In genomic region chr17:38554430-38555350, GRCh38 we compare ENCODE assay signal across 10 cellular contexts. TPM values are rescaled to one million over a fixed set of nuclear protein-coding genes. Genes with fewer than 3 reads are reported as not detected.
A peak's percentile ranks its signal among the peaks of the same experiment; 100 is the strongest.
DNase-seq lines count a peak whose midpoint lies in the region; ATAC-seq, FAIRE-seq and TF ChIP-seq lines count a peak whose summit lies in the region.
"Had no signal": no experiment of that assay in that cellular context is flagged by ENCODE, and none has a peak within 500 bp of the region (broad histone marks: within the 10 kb centered on the region; RNA-seq: fewer than 3 reads in every experiment).

No MANE protein-coding gene starts in this region.

- H3K9me1 ChIP-seq in IMR-90 (ENCODE audit: insufficient read depth, low read length) = 0 out of 2 replicates have a peak, but pooled peaks cover 2% of the 10 kb centered on the region

- POLR2A ChIA-PET in IMR-90 (lab: Charles Lee; ENCODE audit: unreplicated experiment) = no interaction called here

- no TSS peak for BruUV-seq in IMR-90 (replicated peaks; lab: Mats Ljungman, UMichigan)

- H3K4me3 Mint-ChIP-seq in astrocyte (ENCODE audit: unreplicated experiment) = no peak overlapping the region
- no peak overlapping the region for H3K4me3 Mint-ChIP-seq in T-helper 17 cell
- H3K4me3 Mint-ChIP-seq in glutamatergic neuron (ENCODE audit: unreplicated experiment) = no peak overlapping the region
- H3K4me3 Mint-ChIP-seq: T-cell had no signal

- dilution Hi-C loops in IMR-90 (cut with HindIII; ENCODE audit: low sequenced_read_pairs, unreplicated experiment) = no loop called here

- no peak overlapping the region for H3K9ac ChIP-seq in IMR-90 (ENCODE audit: low read depth, low read length)
- H3K9ac ChIP-seq in astrocyte (ENCODE audit: low read length) = no peak overlapping the region

- H2BK20ac ChIP-seq in IMR-90 (ENCODE audit: low read depth, low read length) = no peak overlapping the region

- no peak for TF ChIP-seq POLR2A in IMR-90 (IDR thresholded peaks at IDR 0.05; ENCODE audit: low read depth, low read length)

- H3K23ac ChIP-seq in IMR-90 (ENCODE audit: low read depth, low read length) = no peak overlapping the region

- no peak overlapping the region for H2BK15ac ChIP-seq in IMR-90 (ENCODE audit: low read depth, low read length)

- DNase-seq in IMR-90 = peak; percentile 14
- DNase-seq in NCI-H2171 treated with DMSO at 0.1 percent for 48 hours (lab: John Stamatoyannopoulos, UW) = peak; percentile 84
- peak; percentile 52 for DNase-seq in astrocyte (ENCODE audit: low read depth)
- peak; percentile 4 for DNase-seq in kidney glomerular epithelial cell (lab: John Stamatoyannopoulos, UW)
- no peak for DNase-seq in T-helper 17 cell
- DNase-seq in glutamatergic neuron = no peak
- no peak for DNase-seq in sciatic nerve (ENCODE audit: low spot score)
- DNase-seq: erythroblast, T-cell had no signal

- H3K4me3 ChIP-seq in IMR-90 (ENCODE audit: insufficient read depth, low read depth, low read length) (no peak overlapping the region), astrocyte (ENCODE audit: insufficient read depth, low read depth, low read length) (no peak overlapping the region)

- H3K4me1 ChIP-seq in IMR-90 (ENCODE audit: control insufficient read depth, insufficient read depth, low read length) (peaks cover 2% of the 10 kb centered on the region; the same call in 1 of the 2 replicates), astrocyte (ENCODE audit: insufficient read depth, low read length) (peaks cover 13% of the 10 kb centered on the region)

- H2AK9ac ChIP-seq in IMR-90 (replicated peaks; ENCODE audit: low read depth, low read length, poor library complexity) = no peak overlapping the region

- H3K27me3 Mint-ChIP-seq in astrocyte (ENCODE audit: low read depth, unreplicated experiment) (peaks cover 60% of the 10 kb centered on the region), T-helper 17 cell (peaks cover 42% of the 10 kb centered on the region), glutamatergic neuron (ENCODE audit: unreplicated experiment) (peaks cover 22% of the 10 kb centered on the region)

- intact Hi-C loops in IMR-90 (cut with micrococcal nuclease) = no loop called here
- intact Hi-C loops in sciatic nerve (cut with DNase I) = no loop called here

- CTCF ChIA-PET in IMR-90 (lab: Yijun Ruan, JAX) = interaction anchor here (1.0 to 1.3 kb wide), 2 partner anchors 109 to 206 kb away, joined by 3 to 4 read pairs; no protein-coding TSS in a partner anchor

- H2AFZ ChIP-seq in IMR-90 (replicated peaks; ENCODE audit: low read length, poor library complexity) (no peak overlapping the region), astrocyte (ENCODE audit: low read depth, low read length) (no peak overlapping the region)

- H3K9me3 ChIP-seq in IMR-90 (ENCODE audit: control insufficient read depth, insufficient read depth, low read length) (no peaks in the 10 kb centered on the region; the same call in 1 of the 2 replicates), astrocyte (ENCODE audit: insufficient read depth, low read depth, low read length) (no peaks in the 10 kb centered on the region), T-helper 17 cell (ENCODE audit: control insufficient read depth, low read length, poor library complexity, severe bottlenecking) (no peaks in the 10 kb centered on the region)

- H3K79me2 ChIP-seq in astrocyte (ENCODE audit: insufficient read depth, low read length) = no peaks in the 10 kb centered on the region

- no peak overlapping the region for H3K27ac ChIP-seq in IMR-90 (ENCODE audit: insufficient read depth, low read length)
- H3K27ac ChIP-seq in astrocyte (ENCODE audit: low read depth, low read length) = no peak overlapping the region

- H3K36me3 ChIP-seq in IMR-90 (ENCODE audit: control insufficient read depth, insufficient read depth, low read length) = no peaks in the 10 kb centered on the region
- no peaks in the 10 kb centered on the region for H3K36me3 ChIP-seq in astrocyte (ENCODE audit: insufficient read depth, low read length)

- no peak overlapping the region for H3K18ac ChIP-seq in IMR-90 (ENCODE audit: low read depth, low read length)

- ATAC-seq in IMR-90 (ENCODE audit: low read depth) (no peak), GM21367 (IDR thresholded peaks at IDR 0.05; ENCODE audit: unreplicated experiment) (no peak), T-helper 17 cell (no peak), sciatic nerve (no peak)
- ATAC-seq: T-cell had no signal

- H4K5ac ChIP-seq in IMR-90 (ENCODE audit: low read depth, low read length) = no peak overlapping the region

- H2AK5ac ChIP-seq in IMR-90 (ENCODE audit: low read depth, low read length) = no peak overlapping the region

- H3K9me3 Mint-ChIP-seq in astrocyte (ENCODE audit: unreplicated experiment) (no peaks in the 10 kb centered on the region), glutamatergic neuron (ENCODE audit: unreplicated experiment) (peaks cover 7% of the 10 kb centered on the region)
- H3K9me3 Mint-ChIP-seq: T-cell had no signal

- peak overlapping the region; percentile 58 for H3K27ac Mint-ChIP-seq in astrocyte (ENCODE audit: unreplicated experiment)
- H3K27ac Mint-ChIP-seq in T-helper 17 cell = no peak overlapping the region
- no peak overlapping the region for H3K27ac Mint-ChIP-seq in glutamatergic neuron (ENCODE audit: unreplicated experiment)
- H3K27ac Mint-ChIP-seq: T-cell had no signal

- H4K91ac ChIP-seq in IMR-90 (ENCODE audit: insufficient read depth, low read depth, low read length) = no peak overlapping the region

- in situ Hi-C loops in IMR-90 (cut with MboI; ENCODE audit: low sequenced_read_pairs) = no loop called here

- H3K36me3 Mint-ChIP-seq in astrocyte (ENCODE audit: low read depth, unreplicated experiment) = no peaks in the 10 kb centered on the region
- H3K36me3 Mint-ChIP-seq in T-helper 17 cell (ENCODE audit: low read depth) = peaks cover 4% of the 10 kb centered on the region
- peaks cover 5% of the 10 kb centered on the region for H3K36me3 Mint-ChIP-seq in glutamatergic neuron (ENCODE audit: unreplicated experiment)
- H3K36me3 Mint-ChIP-seq: T-cell had no signal

- no peak overlapping the region for H2BK5ac ChIP-seq in IMR-90 (ENCODE audit: low read depth, low read length, poor library complexity, severe bottlenecking)

- H3K4me1 Mint-ChIP-seq in astrocyte (ENCODE audit: low read depth, unreplicated experiment) = peaks cover 7% of the 10 kb centered on the region
- peaks cover 15% of the 10 kb centered on the region for H3K4me1 Mint-ChIP-seq in T-helper 17 cell
- H3K4me1 Mint-ChIP-seq in glutamatergic neuron (ENCODE audit: low read depth, unreplicated experiment) = peaks cover 8% of the 10 kb centered on the region

- H3K79me1 ChIP-seq in IMR-90 (ENCODE audit: low read depth in 1 of 2, low read length in 2 of 2) = no peaks in the 10 kb centered on the region

- WGBS in IMR-90 (ENCODE audit: extremely low coverage in 2 of 2, insufficient read length in 1 of 2), 2 experiments = 0% methylated on average over 2 of the region's 8 CpGs; no CpG with 5 or more reads in 1 of the 2 experiments

- FAIRE-seq in astrocyte (lab: Jason Lieb, UNC) = no peak

- no peak overlapping the region for H4K8ac ChIP-seq in IMR-90 (ENCODE audit: low read depth in 2 of 2, low read length in 2 of 2)

- H3K27me3 ChIP-seq in IMR-90 (ENCODE audit: control insufficient read depth, insufficient read depth, low read length) = peaks cover 49% of the 10 kb centered on the region
- peaks cover 16% of the 10 kb centered on the region for H3K27me3 ChIP-seq in astrocyte (ENCODE audit: insufficient read depth, low read length)

- TF ChIP-seq RAD21 in IMR-90 (IDR thresholded peaks at IDR 0.05; ENCODE audit: low read length) = no peak

- no peak for TF ChIP-seq CTCF in IMR-90 (conservative IDR thresholded peaks at IDR 0.05; ENCODE audit: low read depth, low read length)
- TF ChIP-seq CTCF in astrocyte (IDR thresholded peaks at IDR 0.05; ENCODE audit: insufficient read depth, low read depth, low read length) = no peak
- TF ChIP-seq CTCF in glutamatergic neuron (IDR thresholded peaks at IDR 0.05; ENCODE audit: partially characterized antibody, unreplicated experiment) = no peak

- no peak overlapping the region for H3K14ac ChIP-seq in IMR-90 (replicated peaks; ENCODE audit: low read depth, low read length)

- H3K56ac ChIP-seq in IMR-90 (ENCODE audit: extremely low read depth, insufficient read depth, low read length) = no peak overlapping the region

- H2BK120ac ChIP-seq in IMR-90 (ENCODE audit: low read depth, low read length) = no peak overlapping the region

- H4K20me1 ChIP-seq in IMR-90 (ENCODE audit: insufficient read depth, low read length) = no peaks in the 10 kb centered on the region
- H4K20me1 ChIP-seq in astrocyte (ENCODE audit: insufficient read depth, low read length) = no peaks in the 10 kb centered on the region

- H3K4ac ChIP-seq in IMR-90 (ENCODE audit: low read depth, low read length) = no peak overlapping the region

- no peak overlapping the region for H3K4me2 ChIP-seq in IMR-90 (ENCODE audit: low read depth, low read length)
- H3K4me2 ChIP-seq in astrocyte (ENCODE audit: low read length) = no peak overlapping the region

TF ChIP-seq in IMR-90, 13 proteins besides CTCF, POLR2A, EP300 and RAD21 (continues in another document):
- TF ChIP-seq RFX5 (IDR thresholded peaks at IDR 0.05; ENCODE audit: low read depth, low read length) = no peak
- TF ChIP-seq BHLHE40 (IDR thresholded peaks at IDR 0.05; ENCODE audit: low read depth, low read length) = no peak
- TF ChIP-seq MAFK (IDR thresholded peaks at IDR 0.05; ENCODE audit: low read depth, low read length) = no peak
- TF ChIP-seq FOS (IDR thresholded peaks at IDR 0.05; ENCODE audit: low read depth, low read length) = no peak
- no peak for TF ChIP-seq RCOR1 (IDR thresholded peaks at IDR 0.05; ENCODE audit: insufficient replicate concordance, low read length)
- TF ChIP-seq SMC3 (IDR thresholded peaks at IDR 0.05; ENCODE audit: low read depth, low read length) = no peak
- TF ChIP-seq USF2 (IDR thresholded peaks at IDR 0.05; ENCODE audit: low read depth, low read length) = no peak

RNA-seq across cellular contexts. Expression of gene SRCIN1, which starts 51.1 kb away (rescaled TPM):
- total RNA-seq in IMR-90 (2012; rRNA removed) (not detected in 2 replicates), astrocyte (0.75 and 1.5 TPM in 2 replicates), T-helper 17 cell (under 1 TPM; 0.26 to 0.52 TPM), glutamatergic neuron (ENCODE audit: unreplicated experiment) (20.8 TPM), sciatic nerve (4.5 TPM)
- polyA plus RNA-seq in IMR-90 (2012; rRNA removed) = not detected in 2 replicates
- 0.01 TPM in 1 of 2 replicates, not detected in the other for polyA plus RNA-seq in IMR-90 (2012; cell fraction: cytosol; rRNA removed)
- 0.13 and 0.15 TPM in 2 replicates for polyA plus RNA-seq in IMR-90 (2012; cell fraction: nucleus; rRNA removed; ENCODE audit: low replicate concordance)

Comparison
In these comparisons a context has a peak if more than half of its experiments do, and no peak if none do; other contexts are left out.
1. DNase-seq: peak in IMR-90 (single experiment), NCI-H2171 treated with DMSO at 0.1 percent for 48 hours (single experiment), astrocyte (single experiment) and kidney glomerular epithelial cell (single experiment); none in T-helper 17 cell (0 of 3), glutamatergic neuron (single experiment) and sciatic nerve (single experiment).